In the genomic region with DNA sequence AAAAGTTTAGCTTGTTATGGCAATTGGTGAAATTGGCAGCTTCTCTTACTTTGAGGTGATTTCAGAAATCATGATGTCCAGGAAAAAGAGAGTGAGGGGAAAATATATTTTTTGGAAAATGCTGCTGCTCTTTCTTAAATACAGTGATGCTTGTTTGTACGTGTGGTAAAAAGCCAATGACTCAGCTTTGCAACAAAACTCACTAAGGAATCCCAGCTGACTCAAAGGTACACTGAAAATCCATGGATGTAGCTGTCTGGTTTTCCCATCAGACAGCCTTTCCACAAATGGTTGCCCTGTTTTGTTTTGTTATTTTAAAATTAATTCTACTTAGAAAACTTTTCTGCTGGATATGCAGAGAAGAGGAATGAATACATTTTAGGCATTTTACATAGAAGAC, we compare ENCODE assay signal across 20 cellular contexts.
DNase-seq lines count a peak whose midpoint lies in the region; ATAC-seq, FAIRE-seq and TF ChIP-seq lines count a peak whose summit lies in the region.
"Had no signal": no experiment of that assay in that cellular context is flagged by ENCODE, and none has a peak within 500 bp of the region (broad histone marks: within the 10 kb centered on the region; RNA-seq: fewer than 3 reads in every experiment).

No MANE protein-coding gene starts in this region.

- POLR2A ChIA-PET in A549 (lab: Yijun Ruan, JAX), result no interaction called here

- peaks cover 26% of the 10 kb centered on the region for H3K4me1 ChIP-seq in A549

- no peaks in the 10 kb centered on the region for H3K4me1 Mint-ChIP-seq in activated naive CD4-positive, alpha-beta T cell treated with anti-CD3 and anti-CD28 coated beads, Interleukin-2, amount 10 ng/mL, durations not matched to agents 7 days and 5 days
- H3K4me1 Mint-ChIP-seq: activated CD4-positive, alpha-beta T cell treated with anti-CD3 and anti-CD28 coated beads for 36 hours had no signal

- ATAC-seq in A549 (no peak), GM18870 (IDR thresholded peaks at IDR 0.05; ENCODE audit: unreplicated experiment) (no peak)
- ATAC-seq: activated CD4-positive, alpha-beta T cell treated with anti-CD3 and anti-CD28 coated beads for 36 hours; natural killer cell treated with Interleukin-12 subunit alpha and Interleukin-12 subunit beta and Interleukin-15 and Interleukin-18, amount 100 ng/mL, for 72 hours had no signal

- no peaks in the 10 kb centered on the region for H3K9me3 Mint-ChIP-seq in activated naive CD4-positive, alpha-beta T cell treated with anti-CD3 and anti-CD28 coated beads, Interleukin-2, amount 10 ng/mL, durations not matched to agents 7 days and 5 days
- H3K9me3 Mint-ChIP-seq: T-helper 2 cell treated with Interferon-gamma antibody and Interleukin-4, amounts not matched to agents 5 μg/mL and 100 μg/mL, for 36 hours had no signal

- CTCF ChIA-PET in A549 (lab: Yijun Ruan, JAX), result interaction anchor here (0.6 to 1.9 kb wide), 2 partner anchors 254 to 887 kb away, joined by 3 to 7 read pairs; no protein-coding TSS in a partner anchor
- CTCF ChIA-PET in activated naive CD4-positive, alpha-beta T cell treated with anti-CD3 and anti-CD28 coated beads, Interleukin-2, amount 10 ng/mL, durations not matched to agents 7 days and 5 days (lab: Charles Lee), result no interaction called here

- no peak overlapping the region for H3K4me3 Mint-ChIP-seq in activated naive CD4-positive, alpha-beta T cell treated with anti-CD3 and anti-CD28 coated beads, Interleukin-2, amount 10 ng/mL, durations not matched to agents 7 days and 5 days
- H3K4me3 Mint-ChIP-seq: activated CD4-positive, alpha-beta T cell treated with anti-CD3 and anti-CD28 coated beads for 36 hours; natural killer cell treated with Interleukin-12 subunit alpha and Interleukin-12 subunit beta and Interleukin-15 and Interleukin-18, amount 100 ng/mL, for 72 hours; stimulated activated naive CD8-positive, alpha-beta T cell treated with anti-CD3 and anti-CD28 coated beads, Interleukin-15, Interleukin-2, amounts not matched to agents 100 ng/mL and 50 ng/mL, for 24 hours; T-helper 2 cell treated with Interferon-gamma antibody and Interleukin-4, amounts not matched to agents 5 μg/mL and 100 μg/mL, for 36 hours had no signal

- 3% methylated on average over 1 of the region's 1 CpG for WGBS in A549 (ENCODE audit: missing lambda C conversion rate)

- TF ChIP-seq CTCF in A549 (IDR thresholded peaks at IDR 0.05) (no peak), foreskin fibroblast (IDR thresholded peaks at IDR 0.05; ENCODE audit: low read depth, low read length) (no peak)

- H3K9me3 ChIP-seq in A549, result no peaks in the 10 kb centered on the region

- TF ChIP-seq POLR2A in A549 (IDR thresholded peaks at IDR 0.05; ENCODE audit: low read length), result no peak

- H3K27me3 Mint-ChIP-seq in activated naive CD4-positive, alpha-beta T cell treated with anti-CD3 and anti-CD28 coated beads, Interleukin-2, amount 10 ng/mL, durations not matched to agents 7 days and 5 days, result no peaks in the 10 kb centered on the region
- H3K27me3 Mint-ChIP-seq: activated CD4-positive, alpha-beta T cell treated with anti-CD3 and anti-CD28 coated beads for 36 hours; natural killer cell treated with Interleukin-12 subunit alpha and Interleukin-12 subunit beta and Interleukin-15 and Interleukin-18, amount 100 ng/mL, for 72 hours; stimulated activated naive CD8-positive, alpha-beta T cell treated with anti-CD3 and anti-CD28 coated beads, Interleukin-15, Interleukin-2, amounts not matched to agents 100 ng/mL and 50 ng/mL, for 24 hours had no signal

- TF ChIP-seq EP300 in A549 (IDR thresholded peaks at IDR 0.05), result no peak

- no peaks in the 10 kb centered on the region for H3K36me3 Mint-ChIP-seq in activated naive CD4-positive, alpha-beta T cell treated with anti-CD3 and anti-CD28 coated beads, Interleukin-2, amount 10 ng/mL, durations not matched to agents 7 days and 5 days
- H3K36me3 Mint-ChIP-seq: natural killer cell treated with Interleukin-12 subunit alpha and Interleukin-12 subunit beta and Interleukin-15 and Interleukin-18, amount 100 ng/mL, for 72 hours had no signal

- H3K4me3 ChIP-seq in A549 (no peak overlapping the region), foreskin fibroblast (ENCODE audit: low read depth in 1 of 2, low read length in 2 of 2) (no peak overlapping the region)

- DNase-seq in A549 (ENCODE audit: low read depth in 1 of 2, low spot score in 1 of 2) (peak in 1 of 2 experiments; percentile 31), HPDE6-E6E7 (ENCODE audit: extremely low spot score) (peak; percentile 10), astrocyte of the hippocampus (ENCODE audit: low read depth, low spot score) (peak; percentile 64), foreskin fibroblast (peak; percentile 58 to 78), NCI-H526 treated with DMSO at 0.1 percent for 48 hours (lab: John Stamatoyannopoulos, UW) (no peak), NCI-H1092 treated with DMSO at 0.1 percent for 48 hours (lab: John Stamatoyannopoulos, UW) (no peak)
- DNase-seq in activated naive CD4-positive, alpha-beta T cell treated with anti-CD3 and anti-CD28 coated beads, Interleukin-2, amount 10 ng/mL, durations not matched to agents 7 days and 5 days, result no peak
- DNase-seq: activated CD4-positive, alpha-beta T cell treated with anti-CD3 and anti-CD28 coated beads for 36 hours; activated naive CD4-positive, alpha-beta T cell treated with Interleukin-2 at 50 U/mL for 16 hours; COR-L47; GF-D8; Karpas-422; NCI-H1436 treated with DMSO at 0.1 percent for 48 hours; NCI-H446 treated with DMSO at 0.1 percent for 48 hours had no signal

- peak overlapping the region; percentile 50 to 58; a peak in 5 of 6 replicates for H3K27ac ChIP-seq in A549

- H3K4me2 ChIP-seq in A549, result peak overlapping the region; percentile 30

- no peak overlapping the region for H3K27ac Mint-ChIP-seq in activated naive CD4-positive, alpha-beta T cell treated with anti-CD3 and anti-CD28 coated beads, Interleukin-2, amount 10 ng/mL, durations not matched to agents 7 days and 5 days
- H3K27ac Mint-ChIP-seq: activated CD4-positive, alpha-beta T cell treated with anti-CD3 and anti-CD28 coated beads for 36 hours; natural killer cell treated with Interleukin-12 subunit alpha and Interleukin-12 subunit beta and Interleukin-15 and Interleukin-18, amount 100 ng/mL, for 72 hours; stimulated activated naive CD8-positive, alpha-beta T cell treated with anti-CD3 and anti-CD28 coated beads, Interleukin-15, Interleukin-2, amounts not matched to agents 100 ng/mL and 50 ng/mL, for 24 hours; T-helper 2 cell treated with Interferon-gamma antibody and Interleukin-4, amounts not matched to agents 5 μg/mL and 100 μg/mL, for 36 hours had no signal

- TF ChIP-seq RAD21 in A549 (conservative IDR thresholded peaks at IDR 0.05 in 1 of 2, IDR thresholded peaks at IDR 0.05 in 1 of 2), result no peak

- FAIRE-seq in A549 (lab: Jason Lieb, UNC), result no peak
- FAIRE-seq: A204.1, urothelium cell line had no signal

TF ChIP-seq in A549, 52 proteins besides CTCF, POLR2A, EP300 and RAD21:
- TF ChIP-seq MAZ (IDR thresholded peaks at IDR 0.05; ENCODE audit: borderline replicate concordance, low read depth, low read length) (no peak), SREBF2 (IDR thresholded peaks at IDR 0.05) (no peak), ZNF302 (CRISPR knock-in tag; IDR thresholded peaks at IDR 0.05) (no peak), NFE2L2 (conservative IDR thresholded peaks at IDR 0.05; ENCODE audit: low read length) (no peak), NR3C1 (IDR thresholded peaks at IDR 0.05) (no peak), CHD4 (IDR thresholded peaks at IDR 0.05; ENCODE audit: borderline replicate concordance) (no peak), NPAS2 (CRISPR knock-in tag; IDR thresholded peaks at IDR 0.05; ENCODE audit: borderline replicate concordance) (no peak), RARB (CRISPR knock-in tag; IDR thresholded peaks at IDR 0.05) (no peak)
- TF ChIP-seq, protein P1, sequence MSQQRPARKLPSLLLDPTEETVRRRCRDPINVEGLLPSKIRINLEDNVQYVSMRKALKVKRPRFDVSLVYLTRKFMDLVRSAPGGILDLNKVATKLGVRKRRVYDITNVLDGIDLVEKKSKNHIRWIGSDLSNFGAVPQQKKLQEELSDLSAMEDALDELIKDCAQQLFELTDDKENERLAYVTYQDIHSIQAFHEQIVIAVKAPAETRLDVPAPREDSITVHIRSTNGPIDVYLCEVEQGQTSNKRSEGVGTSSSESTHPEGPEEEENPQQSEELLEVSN (IDR thresholded peaks at IDR 0.05; ENCODE audit: borderline replicate concordance, low read depth), result no peak

Comparison
In these comparisons a context has a peak if more than half of its experiments do, and no peak if none do; other contexts are left out.
1. DNase-seq: peak in HPDE6-E6E7 (single experiment), astrocyte of the hippocampus (single experiment) and foreskin fibroblast (2 of 2); none in NCI-H526 treated with DMSO at 0.1 percent for 48 hours (single experiment), NCI-H1092 treated with DMSO at 0.1 percent for 48 hours (single experiment) and activated naive CD4-positive, alpha-beta T cell treated with anti-CD3 and anti-CD28 coated beads, Interleukin-2, amount 10 ng/mL, durations not matched to agents 7 days and 5 days (single experiment).